Comparison of ENCODE assay signal across 23 cellular contexts in the genomic region with DNA sequence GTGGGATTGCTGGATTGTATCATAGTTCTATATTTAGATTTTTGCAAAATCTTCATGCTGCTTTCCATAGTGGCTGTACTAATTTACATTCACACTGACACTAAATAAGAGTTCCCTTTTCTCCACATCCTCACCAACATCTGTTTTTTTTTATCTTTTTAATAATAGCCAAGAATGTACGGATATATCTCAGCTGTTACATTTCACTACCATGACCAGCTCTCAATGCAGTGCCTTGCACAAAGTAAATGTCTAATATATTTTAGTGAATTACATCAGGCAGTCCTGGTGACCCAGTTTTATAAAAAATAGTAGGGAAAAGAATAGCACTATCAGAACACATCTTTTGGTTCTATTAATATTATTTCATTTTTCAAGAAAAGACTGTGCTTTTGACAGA.
"Had no signal": no experiment of that assay in that cellular context is flagged by ENCODE, and none has a peak within 500 bp of the region (broad histone marks: within the 10 kb centered on the region; RNA-seq: fewer than 3 reads in every experiment).

No MANE protein-coding gene starts in this region.

- H3K9me3 Mint-ChIP-seq: natural killer cell treated with Interleukin-12 subunit alpha and Interleukin-12 subunit beta and Interleukin-15 and Interleukin-18, amount 100 ng/mL, for 72 hours; stimulated activated naive CD8-positive, alpha-beta T cell treated with anti-CD3 and anti-CD28 coated beads, Interleukin-15, Interleukin-2, amounts not matched to agents 100 ng/mL and 50 ng/mL, for 24 hours had no signal

- H3K4me3 Mint-ChIP-seq: memory B cell; mesothelial cell of epicardium; natural killer cell treated with Interleukin-12 subunit alpha and Interleukin-12 subunit beta and Interleukin-15 and Interleukin-18, amount 100 ng/mL, for 72 hours; stimulated activated memory B cell treated with anti-CD40 and anti-IgM and Interleukin-4, amounts not matched to agents 10 μg/mL and 1 μg/mL and 100 μg/mL, for 72 hours; stimulated activated naive CD8-positive, alpha-beta T cell treated with anti-CD3 and anti-CD28 coated beads, Interleukin-15, Interleukin-2, amounts not matched to agents 100 ng/mL and 50 ng/mL, for 24 hours had no signal

- H3K4me3 ChIP-seq: coronary artery, dorsolateral prefrontal cortex, hepatocyte, left ventricle myocardium inferior, lower lobe of right lung, pancreas, tibial artery, upper lobe of left lung, uterus had no signal

- H3K4me1 Mint-ChIP-seq: memory B cell; stimulated activated memory B cell treated with anti-CD40 and anti-IgM and Interleukin-4, amounts not matched to agents 10 μg/mL and 1 μg/mL and 100 μg/mL, for 72 hours had no signal

- H3K9me3 ChIP-seq: left ventricle myocardium inferior, lower lobe of right lung, pancreas, tibial artery, upper lobe of left lung, uterus had no signal

- H3K36me3 Mint-ChIP-seq: memory B cell; mesothelial cell of epicardium; natural killer cell treated with Interleukin-12 subunit alpha and Interleukin-12 subunit beta and Interleukin-15 and Interleukin-18, amount 100 ng/mL, for 72 hours; stimulated activated memory B cell treated with anti-CD40 and anti-IgM and Interleukin-4, amounts not matched to agents 10 μg/mL and 1 μg/mL and 100 μg/mL, for 72 hours had no signal

- H3K27ac Mint-ChIP-seq: memory B cell; mesothelial cell of epicardium; natural killer cell treated with Interleukin-12 subunit alpha and Interleukin-12 subunit beta and Interleukin-15 and Interleukin-18, amount 100 ng/mL, for 72 hours; progenitor cell of endocrine pancreas; stimulated activated memory B cell treated with anti-CD40 and anti-IgM and Interleukin-4, amounts not matched to agents 10 μg/mL and 1 μg/mL and 100 μg/mL, for 72 hours; stimulated activated naive CD8-positive, alpha-beta T cell treated with anti-CD3 and anti-CD28 coated beads, Interleukin-15, Interleukin-2, amounts not matched to agents 100 ng/mL and 50 ng/mL, for 24 hours had no signal

- H3K27ac ChIP-seq: coronary artery, dorsolateral prefrontal cortex, hepatocyte, left ventricle myocardium inferior, lower lobe of right lung, pancreas, tibial artery, upper lobe of left lung, uterus had no signal

- ATAC-seq: left cardiac atrium; lower lobe of right lung; natural killer cell treated with Interleukin-12 subunit alpha and Interleukin-12 subunit beta and Interleukin-15 and Interleukin-18, amount 100 ng/mL, for 72 hours; pancreas; right cardiac atrium; stimulated activated memory B cell treated with anti-CD40 and anti-IgM and Interleukin-4, amounts not matched to agents 10 μg/mL and 1 μg/mL and 100 μg/mL, for 72 hours had no signal

- DNase-seq: dorsolateral prefrontal cortex; effector CD8-positive, alpha-beta T cell; foreskin melanocyte; head of caudate nucleus; kidney; left cardiac atrium; left ventricle myocardium inferior; lower lobe of right lung; occipital lobe; pancreas; right cardiac atrium; stimulated activated CD4-positive, alpha-beta T cell treated with anti-CD3 and anti-CD28 coated beads, Interleukin-4, amount 100 ng/mL, for 24 hours; tibial artery; upper lobe of left lung; uterus had no signal

- H3K36me3 ChIP-seq: left ventricle myocardium inferior, lower lobe of right lung, pancreas, tibial artery, upper lobe of left lung, uterus had no signal

- H3K27me3 Mint-ChIP-seq: progenitor cell of endocrine pancreas had no signal
